ENCODE assay signal across 30 cellular contexts in the genomic region with DNA sequence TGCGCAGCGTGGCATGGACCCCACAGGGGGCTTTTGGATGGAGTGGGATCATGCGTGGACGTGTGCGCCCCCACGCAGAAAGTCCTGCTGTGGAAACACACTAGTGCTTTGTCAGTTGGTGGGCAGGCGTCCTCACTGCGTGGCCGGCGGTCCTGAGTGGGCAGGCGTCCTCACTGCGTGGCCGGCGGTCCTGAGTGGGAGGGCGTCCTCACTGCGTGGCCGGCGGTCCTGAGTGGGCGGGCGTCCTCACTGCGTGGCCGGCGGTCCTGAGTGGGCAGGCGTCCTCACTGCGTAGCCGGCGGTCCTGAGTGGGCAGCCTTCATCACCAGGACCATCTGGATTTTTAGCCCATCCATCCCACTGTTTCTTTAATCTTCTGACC.
"Had no signal": no experiment of that assay in that cellular context is flagged by ENCODE, and none has a peak within 500 bp of the region (broad histone marks: within the 10 kb centered on the region; RNA-seq: fewer than 3 reads in every experiment).

No MANE protein-coding gene starts in this region.

- H3K4me1 ChIP-seq: ascending aorta, SJSA1 had no signal

- H3K27me3 ChIP-seq: ascending aorta, Peyer's patch, SJSA1 had no signal

- H3K9ac ChIP-seq: SK-N-SH had no signal

- H3K27ac ChIP-seq: ascending aorta, cardiac muscle cell, Peyer's patch, SJSA1 had no signal

- H3K36me3 ChIP-seq: ascending aorta, cardiac muscle cell, Peyer's patch, SJSA1 had no signal

- H3K4me3 ChIP-seq: ascending aorta, cardiac muscle cell, Peyer's patch, SJSA1 had no signal

- H3K9me3 ChIP-seq: ascending aorta, Peyer's patch, SJSA1, SK-N-SH had no signal

- DNase-seq: activated CD4-positive, alpha-beta T cell treated with anti-CD3 and anti-CD28 coated beads, Interleukin-2, amount 10 ng/mL, durations not matched to agents 24 days and 14 days; activated CD4-positive, alpha-beta T cell treated with anti-CD3 and anti-CD28 coated beads, Interleukin-2, amount 50 U/mL, for 4 hours; activated CD8-positive, alpha-beta T cell treated with anti-CD3 and anti-CD28 coated beads for 36 hours; activated gamma-delta T cell; activated naive CD4-positive, alpha-beta T cell treated with Interleukin-2 at 50 U/mL for 16 hours; activated naive CD8-positive, alpha-beta T cell treated with anti-CD3 and anti-CD28 coated beads, Interleukin-2, amount 10 ng/mL, durations not matched to agents 7 days and 5 days; activated T-cell treated with anti-CD3 and anti-CD28 coated beads, Interleukin-2, amount 50 U/mL, for 1 hour; activated T-cell treated with anti-CD3 and anti-CD28 coated beads, Interleukin-2, amount 50 U/mL, for 72 hours; amygdala; MM.1S; MV-4-11; NCI-H1092; NCI-H1436 treated with DMSO at 0.1 percent for 48 hours; NCI-H187; NCI-H2029 treated with DMSO at 0.1 percent for 48 hours; NCI-H2107; NCI-H2171; NCI-H510A; NCI-H526; NCI-H748 treated with DMSO at 0.1 percent for 48 hours; NK-92 treated with Interleukin-12 subunit alpha and Interleukin-12 subunit beta, amount 100 ng/mL, for 24 hours; PC-3; Peyer's patch; RPMI8226; SHP77 treated with DMSO at 0.1 percent for 48 hours; SK-N-SH had no signal

- H3K4me2 ChIP-seq: SK-N-SH had no signal

- FAIRE-seq: TTC549 had no signal

- ATAC-seq: activated CD8-positive, alpha-beta T cell treated with anti-CD3 and anti-CD28 coated beads for 36 hours; activated T-cell treated with anti-CD3 and anti-CD28 coated beads, Interleukin-2, amount 50 U/mL, for 72 hours; PC-3 had no signal
